In genomic region chr16:66596986-66597848, GRCh38 we compare ENCODE assay signal across 2 cellular contexts.
TF ChIP-seq lines count a peak whose summit lies in the region.

No MANE protein-coding gene starts in this region.

TF ChIP-seq in GM12891, 5 proteins besides CTCF, POLR2A, EP300 and RAD21:
- TF ChIP-seq SPI1 (IDR thresholded peaks at IDR 0.05; ENCODE audit: low read depth, low read length) (peak; percentile 71), PAX5 (IDR thresholded peaks at IDR 0.05; ENCODE audit: insufficient read depth, low read length, severe bottlenecking) (no peak)

TF ChIP-seq in GM12878, 131 proteins besides CTCF, POLR2A, EP300 and RAD21:
- TF ChIP-seq BRCA1 (IDR thresholded peaks at IDR 0.05; ENCODE audit: low read depth, low read length) (no peak), IKZF1 (conservative IDR thresholded peaks at IDR 0.05) (no peak), CREB1 (IDR thresholded peaks at IDR 0.05; ENCODE audit: low read depth) (no peak), NKRF (conservative IDR thresholded peaks at IDR 0.05) (no peak), KLF5 (IDR thresholded peaks at IDR 0.05; ENCODE audit: partially characterized antibody) (no peak), ZNF207 (IDR thresholded peaks at IDR 0.05; ENCODE audit: borderline replicate concordance) (no peak), CHD2 (IDR thresholded peaks at IDR 0.05; ENCODE audit: borderline replicate concordance, low read depth, low read length) (no peak), ZBTB11 (CRISPR knock-in tag; IDR thresholded peaks at IDR 0.05) (no peak), ZNF592 (IDR thresholded peaks at IDR 0.05) (no peak), TCF3 (IDR thresholded peaks at IDR 0.05; ENCODE audit: borderline replicate concordance, insufficient read depth, low read depth, low read length) (no peak)
